8 cellular contexts compared by ENCODE assay signal in genomic region chr4:89158884-89159503, GRCh38. TPM values are rescaled to one million over a fixed set of nuclear protein-coding genes. Genes with fewer than 3 reads are reported as not detected.
DNase-seq lines count a peak whose midpoint lies in the region.

No MANE protein-coding gene starts in this region.

- H3K36me3 ChIP-seq in effector memory CD4-positive, alpha-beta T cell (ENCODE audit: control insufficient read depth, insufficient read depth, low read length) = no peaks in the 10 kb centered on the region

- no peak overlapping the region for H3K27ac ChIP-seq in effector memory CD4-positive, alpha-beta T cell (ENCODE audit: insufficient read depth, low read length, poor library complexity, severe bottlenecking)

- no peaks in the 10 kb centered on the region for H3K4me1 ChIP-seq in effector memory CD4-positive, alpha-beta T cell (ENCODE audit: control insufficient read depth, insufficient read depth, low read length, poor library complexity, severe bottlenecking)

- H3K4me3 ChIP-seq in effector memory CD4-positive, alpha-beta T cell (ENCODE audit: insufficient read depth, low read depth, low read length, poor library complexity, severe bottlenecking) = no peak overlapping the region

- DNase-seq in EL (peak; percentile 42), H4 (ENCODE audit: low spot score) (peak; percentile 63), NCI-H2081 treated with DMSO at 0.1 percent for 48 hours (lab: John Stamatoyannopoulos, UW) (peak; percentile 36), astrocyte of the hippocampus (ENCODE audit: low read depth, low spot score) (peak; percentile 65), immature natural killer cell (peak; percentile 5 to 11 (median 10)), superior temporal gyrus (ENCODE audit: extremely low spot score) (peak; percentile 90)
- no peak for DNase-seq in effector memory CD4-positive, alpha-beta T cell
- no peak for DNase-seq in activated naive CD4-positive, alpha-beta T cell treated with Interleukin-2 at 50 U/mL for 16 hours

- peaks cover 0 to 8% (median 1%) of the 10 kb centered on the region in 3 donors for H3K27me3 Mint-ChIP-seq in immature natural killer cell (ENCODE audit: low read depth in 3 of 3)

- no peaks in the 10 kb centered on the region for H3K36me3 Mint-ChIP-seq in immature natural killer cell

- no peaks in the 10 kb centered on the region for H3K9me3 ChIP-seq in effector memory CD4-positive, alpha-beta T cell (ENCODE audit: control insufficient read depth, low read length)

- no peaks in the 10 kb centered on the region for H3K4me1 Mint-ChIP-seq in immature natural killer cell

- H3K4me3 Mint-ChIP-seq in immature natural killer cell = no peak overlapping the region

- no peaks in the 10 kb centered on the region for H3K9me3 Mint-ChIP-seq in immature natural killer cell

- H3K27ac Mint-ChIP-seq in immature natural killer cell = no peak overlapping the region

- no peaks in the 10 kb centered on the region for H3K27me3 ChIP-seq in effector memory CD4-positive, alpha-beta T cell (replicated peaks; ENCODE audit: control insufficient read depth, insufficient read depth, low read length, poor library complexity, severe bottlenecking)

RNA-seq across cellular contexts. Expression of gene TIGD2, which starts 47.7 kb away (rescaled TPM):
- total RNA-seq in H4 (2014; rRNA removed; shearing (Covaris generic)) = 16.1 and 22.0 TPM in 2 replicates
- 1 to 10 TPM; 2.0 to 7.4 (median 3.9) TPM for polyA plus RNA-seq in immature natural killer cell

Comparison
In these comparisons a context has a peak if more than half of its experiments do, and no peak if none do; other contexts are left out.
1. DNase-seq: peak in EL (single experiment), H4 (single experiment), NCI-H2081 treated with DMSO at 0.1 percent for 48 hours (single experiment), astrocyte of the hippocampus (single experiment), immature natural killer cell (3 of 3) and superior temporal gyrus (single experiment); none in effector memory CD4-positive, alpha-beta T cell (0 of 3) and activated naive CD4-positive, alpha-beta T cell treated with Interleukin-2 at 50 U/mL for 16 hours (single experiment).